27 cellular contexts compared by ENCODE assay signal in genomic region chr9:102114557-102114956, GRCh38.
"Had no signal": no experiment of that assay in that cellular context is flagged by ENCODE, and none has a peak within 500 bp of the region (broad histone marks: within the 10 kb centered on the region; RNA-seq: fewer than 3 reads in every experiment).

No MANE protein-coding gene starts in this region.

- H3K4me1 ChIP-seq: stomach, suprapubic skin, testis, thyroid gland, tibial artery, tibial nerve, transverse colon, upper lobe of left lung, upper lobe of right lung, uterus, vagina had no signal

- H3K27me3 Mint-ChIP-seq: stimulated activated memory B cell treated with anti-CD40 and anti-IgM and Interleukin-4, amounts not matched to agents 10 μg/mL and 1 μg/mL and 100 μg/mL, for 72 hours; stimulated activated naive B cell treated with anti-CD40 and anti-IgM and Interleukin-4, amounts not matched to agents 10 μg/mL and 1 μg/mL and 100 μg/mL, for 72 hours; stimulated activated naive CD8-positive, alpha-beta T cell treated with anti-CD3 and anti-CD28 coated beads, Interleukin-15, amount 100 ng/mL, for 72 hours; stimulated activated naive CD8-positive, alpha-beta T cell treated with anti-CD3 and anti-CD28 coated beads, Interleukin-15, Interleukin-2, amounts not matched to agents 100 ng/mL and 50 ng/mL, for 24 hours; type B pancreatic cell had no signal

- H3K27ac Mint-ChIP-seq: stimulated activated effector memory CD8-positive, alpha-beta T cell treated with anti-CD3 and anti-CD28 coated beads, Interleukin-12 subunit alpha, Interleukin-12 subunit beta, amount 100 ng/mL, for 72 hours; stimulated activated memory B cell treated with anti-CD40 and anti-IgM and Interleukin-4, amounts not matched to agents 10 μg/mL and 1 μg/mL and 100 μg/mL, for 72 hours; stimulated activated naive B cell treated with anti-CD40 and anti-IgM and Interleukin-4, amounts not matched to agents 10 μg/mL and 1 μg/mL and 100 μg/mL, for 72 hours; stimulated activated naive CD8-positive, alpha-beta T cell treated with anti-CD3 and anti-CD28 coated beads, Interleukin-15, amount 100 ng/mL, for 72 hours; stimulated activated naive CD8-positive, alpha-beta T cell treated with anti-CD3 and anti-CD28 coated beads, Interleukin-15, Interleukin-2, amounts not matched to agents 100 ng/mL and 50 ng/mL, for 24 hours; type B pancreatic cell had no signal

- H3K9me3 Mint-ChIP-seq: type B pancreatic cell had no signal

- H3K27me3 ChIP-seq: stomach, suprapubic skin, testis, thyroid gland, tibial artery, tibial nerve, transverse colon, upper lobe of left lung, upper lobe of right lung, uterus, vagina had no signal

- H3K4me1 Mint-ChIP-seq: stimulated activated effector memory CD8-positive, alpha-beta T cell treated with anti-CD3 and anti-CD28 coated beads, Interleukin-12 subunit alpha, Interleukin-12 subunit beta, amount 100 ng/mL, for 72 hours; stimulated activated memory B cell treated with anti-CD40 and anti-IgM and Interleukin-4, amounts not matched to agents 10 μg/mL and 1 μg/mL and 100 μg/mL, for 72 hours; stimulated activated naive B cell treated with anti-CD40 and anti-IgM and Interleukin-4, amounts not matched to agents 10 μg/mL and 1 μg/mL and 100 μg/mL, for 72 hours; stimulated activated naive CD8-positive, alpha-beta T cell treated with anti-CD3 and anti-CD28 coated beads, Interleukin-15, amount 100 ng/mL, for 72 hours had no signal

- DNase-seq: stimulated activated CD4-positive, alpha-beta T cell treated with anti-CD3 and anti-CD28 coated beads, Interleukin-2, amount 100 ng/mL, for 48 hours; stimulated activated CD4-positive, alpha-beta T cell treated with anti-CD3 and anti-CD28 coated beads, Interleukin-4, amount 100 ng/mL, for 1 hour; stimulated activated CD4-positive, alpha-beta T cell treated with anti-CD3 and anti-CD28 coated beads, Interleukin-4, amount 100 ng/mL, for 24 hours; stimulated activated CD4-positive, alpha-beta T cell treated with anti-CD3 and anti-CD28 coated beads, Interleukin-4, amount 100 ng/mL, for 4 hours; stimulated activated CD8-positive, alpha-beta memory T cell treated with anti-CD3 and anti-CD28 coated beads, Interleukin-4, amount 100 ng/mL, for 48 hours; stimulated activated naive B cell treated with anti-CD40 and anti-IgM and Interleukin-4, amounts not matched to agents 10 μg/mL and 1 μg/mL and 100 μg/mL, for 72 hours; stimulated activated naive CD4-positive, alpha-beta T cell; stimulated activated naive CD4-positive, alpha-beta T cell treated with Interleukin-2 at 50 U/mL for 16 hours; stimulated activated naive CD8-positive, alpha-beta T cell treated with anti-CD3 and anti-CD28 coated beads, Interleukin-15, amount 100 ng/mL, for 72 hours; stimulated activated naive CD8-positive, alpha-beta T cell treated with anti-CD3 and anti-CD28 coated beads, Interleukin-15, Interleukin-2, amounts not matched to agents 100 U/mL and 50 U/mL, for 24 hours; stomach; substantia nigra; testis; tibial artery; transverse colon; upper lobe of left lung; upper lobe of right lung; uterus had no signal

- H3K9me3 ChIP-seq: suprapubic skin, testis, thoracic aorta, thyroid gland, transverse colon, upper lobe of left lung, upper lobe of right lung, uterus, vagina had no signal

- H3K36me3 ChIP-seq: stomach, suprapubic skin, thoracic aorta, thyroid gland, tibial artery, tibial nerve, transverse colon, upper lobe of left lung, upper lobe of right lung, uterus, vagina had no signal

- H3K27ac ChIP-seq: stomach, suprapubic skin, testis, thoracic aorta, thyroid gland, tibial artery, tibial nerve, transverse colon, upper lobe of left lung, upper lobe of right lung, uterus, vagina had no signal

- H3K4me3 ChIP-seq: stomach, suprapubic skin, testis, thoracic aorta, thyroid gland, tibial artery, tibial nerve, transverse colon, upper lobe of left lung, upper lobe of right lung, uterus, vagina had no signal

- H3K36me3 Mint-ChIP-seq: stimulated activated effector memory CD8-positive, alpha-beta T cell treated with anti-CD3 and anti-CD28 coated beads, Interleukin-12 subunit alpha, Interleukin-12 subunit beta, amount 100 ng/mL, for 72 hours; stimulated activated memory B cell treated with anti-CD40 and anti-IgM and Interleukin-4, amounts not matched to agents 10 μg/mL and 1 μg/mL and 100 μg/mL, for 72 hours; stimulated activated naive B cell treated with anti-CD40 and anti-IgM and Interleukin-4, amounts not matched to agents 10 μg/mL and 1 μg/mL and 100 μg/mL, for 72 hours; type B pancreatic cell had no signal

- H3K4me3 Mint-ChIP-seq: stimulated activated effector memory CD8-positive, alpha-beta T cell treated with anti-CD3 and anti-CD28 coated beads, Interleukin-12 subunit alpha, Interleukin-12 subunit beta, amount 100 ng/mL, for 72 hours; stimulated activated memory B cell treated with anti-CD40 and anti-IgM and Interleukin-4, amounts not matched to agents 10 μg/mL and 1 μg/mL and 100 μg/mL, for 72 hours; stimulated activated naive B cell treated with anti-CD40 and anti-IgM and Interleukin-4, amounts not matched to agents 10 μg/mL and 1 μg/mL and 100 μg/mL, for 72 hours; stimulated activated naive CD8-positive, alpha-beta T cell treated with anti-CD3 and anti-CD28 coated beads, Interleukin-15, amount 100 ng/mL, for 72 hours; stimulated activated naive CD8-positive, alpha-beta T cell treated with anti-CD3 and anti-CD28 coated beads, Interleukin-15, Interleukin-2, amounts not matched to agents 100 ng/mL and 50 ng/mL, for 24 hours; type B pancreatic cell had no signal

- ATAC-seq: stimulated activated effector memory CD8-positive, alpha-beta T cell treated with anti-CD3 and anti-CD28 coated beads, Interleukin-12 subunit alpha, Interleukin-12 subunit beta, amount 100 ng/mL, for 72 hours; stimulated activated memory B cell treated with anti-CD40 and anti-IgM and Interleukin-4, amounts not matched to agents 10 μg/mL and 1 μg/mL and 100 μg/mL, for 72 hours; stimulated activated naive B cell treated with anti-CD40 and anti-IgM and Interleukin-4, amounts not matched to agents 10 μg/mL and 1 μg/mL and 100 μg/mL, for 72 hours; stimulated activated naive CD8-positive, alpha-beta T cell treated with anti-CD3 and anti-CD28 coated beads, Interleukin-15, amount 100 ng/mL, for 72 hours; stimulated activated naive CD8-positive, alpha-beta T cell treated with anti-CD3 and anti-CD28 coated beads, Interleukin-15, Interleukin-2, amounts not matched to agents 100 U/mL and 50 U/mL, for 24 hours had no signal
